Comparison of ENCODE assay signal across 8 cellular contexts in genomic region chr16:2467301-2468141, GRCh38. TPM values are rescaled to one million over a fixed set of nuclear protein-coding genes. Genes with fewer than 3 reads are reported as not detected.
DNase-seq lines count a peak whose midpoint lies in the region; ATAC-seq and TF ChIP-seq lines count a peak whose summit lies in the region.

No MANE protein-coding gene starts in this region.

- H3K9me1 ChIP-seq in IMR-90 (ENCODE audit: insufficient read depth, low read length) = peaks cover 8% of the 10 kb centered on the region

- no peaks in the 10 kb centered on the region; the same call in 1 of the 2 replicates for H3K27me3 ChIP-seq in IMR-90 (ENCODE audit: control insufficient read depth, insufficient read depth, low read length)
- peaks cover 43% of the 10 kb centered on the region for H3K27me3 ChIP-seq in ectodermal cell (ENCODE audit: control insufficient read depth, insufficient read depth, low read length, poor library complexity, severe bottlenecking)
- peaks cover 49% of the 10 kb centered on the region for H3K27me3 ChIP-seq in lower lobe of right lung (ENCODE audit: low read depth)
- H3K27me3 ChIP-seq in tibial nerve = peaks cover 0 to 46% of the 10 kb centered on the region in 2 donors

- H3K4me1 ChIP-seq in IMR-90 (ENCODE audit: control insufficient read depth, insufficient read depth, low read length) = peaks cover 16% of the 10 kb centered on the region
- H3K4me1 ChIP-seq in ectodermal cell (ENCODE audit: control insufficient read depth, insufficient read depth, low read length) = peaks cover 30% of the 10 kb centered on the region
- H3K4me1 ChIP-seq in lower lobe of right lung = peaks cover 40% of the 10 kb centered on the region
- peaks cover 0 to 55% (median 32%) of the 10 kb centered on the region in 4 donors for H3K4me1 ChIP-seq in tibial nerve

- DNase-seq in EH (ENCODE audit: low read depth) (peak; percentile 80), IMR-90 (peak; percentile 72), RPMI8226 (peak; percentile 73), lower lobe of right lung (peak; percentile 77), tibial nerve (ENCODE audit: low spot score in 2 of 2) (peak; percentile 66), HuH-7 (ENCODE audit: low spot score) (no peak), T-helper 1 cell (no peak)

- POLR2A ChIA-PET in IMR-90 (lab: Charles Lee; ENCODE audit: unreplicated experiment) = no interaction called here

- TF ChIP-seq RAD21 in IMR-90 (IDR thresholded peaks at IDR 0.05; ENCODE audit: low read length) = no peak

- H3K9ac ChIP-seq in IMR-90 (ENCODE audit: low read depth, low read length) = peak overlapping the region; percentile 15; the same call in 1 of the 2 replicates

- H2BK120ac ChIP-seq in IMR-90 (ENCODE audit: low read depth, low read length) = peak overlapping the region; percentile 46; the same call in 1 of the 2 replicates

- H4K91ac ChIP-seq in IMR-90 (ENCODE audit: insufficient read depth, low read depth, low read length) = peak overlapping the region; percentile 68

- 9% methylated on average over 36 of the region's 74 CpGs; no CpG with 5 or more reads in 1 of the 2 experiments for WGBS in IMR-90 (ENCODE audit: extremely low coverage in 2 of 2, insufficient read length in 1 of 2), 2 experiments
- 11 to 12% methylated on average over 74 of the region's 74 CpGs for WGBS in ectodermal cell, 2 experiments
- WGBS in tibial nerve, 2 donors = 19 to 20% methylated on average over 22 to 25 of the region's 74 CpGs

- H3K27ac ChIP-seq in IMR-90 (ENCODE audit: insufficient read depth, low read length) (peak overlapping the region; percentile 27; the same call in 1 of the 2 replicates), ectodermal cell (ENCODE audit: insufficient read depth, low read depth, low read length, poor library complexity, severe bottlenecking) (no peak overlapping the region), lower lobe of right lung (no peak overlapping the region), tibial nerve (peak overlapping the region; percentile 10 to 80 (median 47))

- 0 out of 3 replicates have a peak overlapping the region, but pooled peaks have one; percentile 13 for H2BK15ac ChIP-seq in IMR-90 (ENCODE audit: low read depth, low read length)

- peaks cover 0 to 8% of the 10 kb centered on the region in 2 experiments; a peak in 1 of 4 replicates for H3K79me1 ChIP-seq in IMR-90 (ENCODE audit: low read depth in 1 of 2, low read length in 2 of 2)

- intact Hi-C loops in IMR-90 (cut with micrococcal nuclease) (no loop called here), lower lobe of right lung (cut with DNase I) (no loop called here)

- H3K4me3 ChIP-seq in IMR-90 (ENCODE audit: insufficient read depth, low read depth, low read length) (peak overlapping the region; percentile 50), ectodermal cell (ENCODE audit: insufficient read depth, low read depth, low read length) (peak overlapping the region; percentile 43), lower lobe of right lung (peak overlapping the region; percentile 48), tibial nerve (peak overlapping the region; percentile 33 to 61 (median 35))

- H2BK20ac ChIP-seq in IMR-90 (ENCODE audit: low read depth, low read length) = no peak overlapping the region

- in situ Hi-C loops in IMR-90 (cut with MboI; ENCODE audit: low sequenced_read_pairs) = no loop called here

- peak overlapping the region; percentile 91 for H2AK5ac ChIP-seq in IMR-90 (ENCODE audit: low read depth, low read length)

- dilution Hi-C loops in IMR-90 (cut with HindIII; ENCODE audit: low sequenced_read_pairs, unreplicated experiment) = no loop called here

- H3K14ac ChIP-seq in IMR-90 (replicated peaks; ENCODE audit: low read depth, low read length) = peak overlapping the region; percentile 85

- H3K9me3 ChIP-seq in IMR-90 (ENCODE audit: control insufficient read depth, insufficient read depth, low read length) = no peaks in the 10 kb centered on the region
- H3K9me3 ChIP-seq in ectodermal cell (ENCODE audit: control insufficient read depth, low read length) = no peaks in the 10 kb centered on the region
- H3K9me3 ChIP-seq in lower lobe of right lung = no peaks in the 10 kb centered on the region
- no peaks in the 10 kb centered on the region for H3K9me3 ChIP-seq in tibial nerve

- peak overlapping the region; percentile 95 for H2AFZ ChIP-seq in IMR-90 (replicated peaks; ENCODE audit: low read length, poor library complexity)

- peak overlapping the region; percentile 71; the same call in 1 of the 2 replicates for H3K23ac ChIP-seq in IMR-90 (ENCODE audit: low read depth, low read length)

- peak in 1 of 2 donors; percentile 26 for TF ChIP-seq EP300 in tibial nerve (IDR thresholded peaks at IDR 0.05)

- H3K4me2 ChIP-seq in IMR-90 (ENCODE audit: low read depth, low read length) = peak overlapping the region; percentile 92

- H3K4ac ChIP-seq in IMR-90 (ENCODE audit: low read depth, low read length) = peak overlapping the region; percentile 94

- peak; percentile 15; the same call in 1 of the 2 replicates for TF ChIP-seq CTCF in IMR-90 (conservative IDR thresholded peaks at IDR 0.05; ENCODE audit: low read depth, low read length)
- TF ChIP-seq CTCF in lower lobe of right lung (IDR thresholded peaks at IDR 0.05) = no peak
- peak in 1 of 5 experiments; percentile 24 for TF ChIP-seq CTCF in tibial nerve (IDR thresholded peaks at IDR 0.05)

- peak overlapping the region; percentile 21 to 75; a peak in 2 of 4 replicates for H4K8ac ChIP-seq in IMR-90 (ENCODE audit: low read depth in 2 of 2, low read length in 2 of 2)

- no peak overlapping the region for H4K5ac ChIP-seq in IMR-90 (ENCODE audit: low read depth, low read length)

- H3K56ac ChIP-seq in IMR-90 (ENCODE audit: extremely low read depth, insufficient read depth, low read length) = no peak overlapping the region; the same call in 1 of the 2 replicates

- BruUV-seq in IMR-90 (replicated peaks; lab: Mats Ljungman, UMichigan) = no TSS peak

- peak overlapping the region; percentile 97 for H2AK9ac ChIP-seq in IMR-90 (replicated peaks; ENCODE audit: low read depth, low read length, poor library complexity)

- ATAC-seq in IMR-90 (ENCODE audit: low read depth) (peak; percentile 79), lower lobe of right lung (peak; percentile 71 to 79)

- peak overlapping the region; percentile 48 for H2BK5ac ChIP-seq in IMR-90 (ENCODE audit: low read depth, low read length, poor library complexity, severe bottlenecking)

- TF ChIP-seq POLR2A in IMR-90 (IDR thresholded peaks at IDR 0.05; ENCODE audit: low read depth, low read length) (no peak), tibial nerve (IDR thresholded peaks at IDR 0.05) (peak; percentile 36 to 76)

- CTCF ChIA-PET in IMR-90 (lab: Yijun Ruan, JAX) = interaction anchor here (0.7 to 1.2 kb wide), 2 partner anchors 7 to 34 kb away, joined by 3 to 4 read pairs; partner anchors contain the start of gene TBC1D24

- H3K36me3 ChIP-seq in IMR-90 (ENCODE audit: control insufficient read depth, insufficient read depth, low read length) = no peaks in the 10 kb centered on the region
- no peaks in the 10 kb centered on the region for H3K36me3 ChIP-seq in ectodermal cell (ENCODE audit: control insufficient read depth, insufficient read depth, low read length)
- H3K36me3 ChIP-seq in lower lobe of right lung = no peaks in the 10 kb centered on the region
- no peaks in the 10 kb centered on the region for H3K36me3 ChIP-seq in tibial nerve

- H3K18ac ChIP-seq in IMR-90 (ENCODE audit: low read depth, low read length) = no peak overlapping the region

- H4K20me1 ChIP-seq in IMR-90 (ENCODE audit: insufficient read depth, low read length) = no peaks in the 10 kb centered on the region

RNA-seq across cellular contexts. Expression of gene NTN3, which starts 3.6 kb away (rescaled TPM):
- total RNA-seq in IMR-90 (2012; rRNA removed) (0.18 and 0.28 TPM in 2 replicates), lower lobe of right lung (0.24 TPM), tibial nerve (under 1 TPM in 1 of 4 donors, not detected in 3; 0.39 TPM)
- polyA plus RNA-seq in IMR-90 (2012; rRNA removed) = 0.38 and 0.72 TPM in 2 replicates
- polyA plus RNA-seq in IMR-90 (2012; cell fraction: cytosol; rRNA removed) = 0.44 and 0.96 TPM in 2 replicates
- polyA plus RNA-seq in IMR-90 (2012; cell fraction: nucleus; rRNA removed; ENCODE audit: low replicate concordance) = 0.72 and 2.1 TPM in 2 replicates
- 0.67 TPM for polyA plus RNA-seq in ectodermal cell (2013, experiment 1 of 4)
- polyA plus RNA-seq in ectodermal cell (2013, experiment 2 of 4) = 1.0 TPM
- 0.85 TPM for polyA plus RNA-seq in ectodermal cell (2013, experiment 3 of 4)
- 0.77 TPM for polyA plus RNA-seq in ectodermal cell (2013, experiment 4 of 4)

RNA-seq across cellular contexts. Expression of gene TBC1D24, which starts 7.4 kb away (rescaled TPM):
- total RNA-seq in IMR-90 (2012; rRNA removed) (7.5 and 8.6 TPM in 2 replicates), lower lobe of right lung (40.2 TPM), tibial nerve (10 to 100 TPM; 12.0 to 18.3 (median 16.3) TPM)
- polyA plus RNA-seq in IMR-90 (2012; rRNA removed) = 13.4 and 16.2 TPM in 2 replicates
- 6.5 and 11.7 TPM in 2 replicates for polyA plus RNA-seq in IMR-90 (2012; cell fraction: cytosol; rRNA removed)
- 28.4 and 53.0 TPM in 2 replicates for polyA plus RNA-seq in IMR-90 (2012; cell fraction: nucleus; rRNA removed; ENCODE audit: low replicate concordance)
- polyA plus RNA-seq in ectodermal cell (2013, experiment 1 of 4) = 11.5 TPM
- 11.1 TPM for polyA plus RNA-seq in ectodermal cell (2013, experiment 2 of 4)
- polyA plus RNA-seq in ectodermal cell (2013, experiment 3 of 4) = 8.4 TPM
- polyA plus RNA-seq in ectodermal cell (2013, experiment 4 of 4) = 9.3 TPM

RNA-seq across cellular contexts. Expression of gene TEDC2, which starts 7.6 kb away (rescaled TPM):
- total RNA-seq in IMR-90 (2012; rRNA removed) (3.6 TPM in 2 replicates), lower lobe of right lung (0.68 TPM), tibial nerve (1 to 10 TPM in 3 of 4 donors, not detected in 1; 1.3 to 2.5 (median 1.8) TPM)
- polyA plus RNA-seq in IMR-90 (2012; rRNA removed) = 7.3 and 10.8 TPM in 2 replicates
- 5.2 and 6.1 TPM in 2 replicates for polyA plus RNA-seq in IMR-90 (2012; cell fraction: cytosol; rRNA removed)
- polyA plus RNA-seq in IMR-90 (2012; cell fraction: nucleus; rRNA removed; ENCODE audit: low replicate concordance) = 17.1 and 61.0 TPM in 2 replicates
- 39.5 TPM for polyA plus RNA-seq in ectodermal cell (2013, experiment 1 of 4)
- polyA plus RNA-seq in ectodermal cell (2013, experiment 2 of 4) = 36.5 TPM
- polyA plus RNA-seq in ectodermal cell (2013, experiment 3 of 4) = 37.5 TPM
- 32.7 TPM for polyA plus RNA-seq in ectodermal cell (2013, experiment 4 of 4)

RNA-seq across cellular contexts. Expression of gene CCNF, which starts 38.3 kb away (rescaled TPM):
- 19.2 and 20.1 TPM in 2 replicates for total RNA-seq in IMR-90 (2012; rRNA removed)
- 7.8 and 8.2 TPM in 2 replicates for polyA plus RNA-seq in IMR-90 (2012; rRNA removed)
- polyA plus RNA-seq in IMR-90 (2012; cell fraction: cytosol; rRNA removed) = 5.4 and 6.1 TPM in 2 replicates
- polyA plus RNA-seq in IMR-90 (2012; cell fraction: nucleus; rRNA removed; ENCODE audit: low replicate concordance) = 7.7 and 18.3 TPM in 2 replicates
- 39.8 TPM for polyA plus RNA-seq in ectodermal cell (2013, experiment 1 of 4)
- 35.6 TPM for polyA plus RNA-seq in ectodermal cell (2013, experiment 2 of 4)
- polyA plus RNA-seq in ectodermal cell (2013, experiment 3 of 4) = 31.7 TPM
- 31.2 TPM for polyA plus RNA-seq in ectodermal cell (2013, experiment 4 of 4)
- total RNA-seq in lower lobe of right lung = 3.4 TPM
- 1 to 10 TPM; 1.6 to 3.0 (median 2.0) TPM for total RNA-seq in tibial nerve

RNA-seq across cellular contexts. Expression of gene ATP6V0C, which starts 46.2 kb away (rescaled TPM):
- 8.4 and 8.6 TPM in 2 replicates for total RNA-seq in IMR-90 (2012; rRNA removed)
- 107 and 108 TPM in 2 replicates for polyA plus RNA-seq in IMR-90 (2012; rRNA removed)
- polyA plus RNA-seq in IMR-90 (2012; cell fraction: cytosol; rRNA removed) = 182 and 333 TPM in 2 replicates
- 64.7 and 163 TPM in 2 replicates for polyA plus RNA-seq in IMR-90 (2012; cell fraction: nucleus; rRNA removed; ENCODE audit: low replicate concordance)
- 193 TPM for polyA plus RNA-seq in ectodermal cell (2013, experiment 1 of 4)
- polyA plus RNA-seq in ectodermal cell (2013, experiment 2 of 4) = 182 TPM
- polyA plus RNA-seq in ectodermal cell (2013, experiment 3 of 4) = 196 TPM
- polyA plus RNA-seq in ectodermal cell (2013, experiment 4 of 4) = 224 TPM
- total RNA-seq in lower lobe of right lung = 313 TPM
- 10 to 100 TPM; 48.1 to 73.0 (median 61.1) TPM for total RNA-seq in tibial nerve

Comparison
In these comparisons a context has a peak if more than half of its experiments do, and no peak if none do; other contexts are left out.
1. DNase-seq: peak in EH (single experiment), IMR-90 (single experiment), RPMI8226 (single experiment), lower lobe of right lung (single experiment) and tibial nerve (2 of 2); none in HuH-7 (single experiment) and T-helper 1 cell (0 of 5).
2. H3K27ac ChIP-seq: peak in IMR-90 (single experiment) and tibial nerve (4 of 4); none in ectodermal cell (single experiment) and lower lobe of right lung (single experiment).
3. Peak in every context shown above with its lines, with median percentiles within 50 percentile points of each other: H3K4me3 ChIP-seq.